13 cellular contexts compared by ENCODE assay signal in the genomic region with DNA sequence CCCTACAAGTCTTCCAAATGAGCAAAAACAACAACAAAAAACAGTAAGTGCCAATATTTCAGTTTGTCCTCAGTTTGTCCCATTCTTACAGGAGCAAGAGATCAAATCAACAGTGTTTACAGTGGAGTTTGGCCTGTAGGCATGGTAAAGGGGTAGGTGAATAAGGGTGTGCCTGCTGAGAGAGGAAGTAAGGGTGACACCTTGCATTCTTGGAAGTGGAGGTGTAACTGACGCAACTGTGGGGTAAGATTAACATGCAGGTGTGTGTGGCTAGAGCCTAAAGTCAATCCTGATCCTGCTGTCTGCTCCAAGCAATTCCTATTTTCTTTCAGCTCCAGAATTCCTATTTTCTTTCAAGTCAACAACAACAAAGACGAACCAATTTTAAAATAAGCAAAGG. TPM values are rescaled to one million over a fixed set of nuclear protein-coding genes. Genes with fewer than 3 reads are reported as not detected.
DNase-seq lines count a peak whose midpoint lies in the region; ATAC-seq, FAIRE-seq and TF ChIP-seq lines count a peak whose summit lies in the region.
"Had no signal": no experiment of that assay in that cellular context is flagged by ENCODE, and none has a peak within 500 bp of the region (broad histone marks: within the 10 kb centered on the region; RNA-seq: fewer than 3 reads in every experiment).

No MANE protein-coding gene starts in this region.

- H3K36me3 Mint-ChIP-seq in naive thymus-derived CD4-positive, alpha-beta T cell, result peaks cover 9 to 45% (median 33%) of the 10 kb centered on the region in 5 donors

- peaks cover 5% of the 10 kb centered on the region; the same call in 1 of the 2 replicates for H3K79me1 ChIP-seq in H1 (ENCODE audit: low read depth, low read length)

- no peak for TF ChIP-seq RAD21 in H1 (IDR thresholded peaks at IDR 0.05 in 1 of 2, conservative IDR thresholded peaks at IDR 0.05 in 1 of 2; ENCODE audit: low read depth in 2 of 2, low read length in 2 of 2)

- H2BK5ac ChIP-seq in H1 (ENCODE audit: low read depth, low read length), result no peak overlapping the region

- no peak overlapping the region; a peak in 1 of 7 replicates for H3K9ac ChIP-seq in H1 (replicated peaks in 1 of 4; ENCODE audit: extremely low read depth in 1 of 4, low read depth in 3 of 4, low read length in 3 of 4)
- H3K9ac ChIP-seq: BLaER1 treated with 17β-estradiol and CSF1 and Interleukin-3, amounts not matched to agents 10 nM and 100 nM had no signal

- no peak overlapping the region for H3K4me3 ChIP-seq in H1 (ENCODE audit: extremely low read depth in 1 of 4, insufficient read depth in 2 of 4, low read depth in 3 of 4, low read length in 4 of 4)
- H3K4me3 ChIP-seq in naive thymus-derived CD4-positive, alpha-beta T cell (ENCODE audit: low read length), result no peak overlapping the region
- H3K4me3 ChIP-seq: adrenal gland; BLaER1 treated with 17β-estradiol and CSF1 and Interleukin-3, amounts not matched to agents 10 nM and 100 nM had no signal

- H2BK12ac ChIP-seq in H1 (ENCODE audit: low read depth, low read length), result no peak overlapping the region; the same call in 1 of the 2 replicates

- TF ChIP-seq CTCF in H1 (IDR thresholded peaks at IDR 0.05; ENCODE audit: control extremely low read depth in 1 of 3, insufficient read depth in 1 of 3, low read depth in 1 of 3, low read length in 3 of 3), result no peak

- H3K23me2 ChIP-seq in H1 (ENCODE audit: low read depth, low read length), result no peaks in the 10 kb centered on the region

- CTCF ChIA-PET in H1 (lab: Charles Lee; ENCODE audit: partially characterized antibody), result interaction anchor here (0.6 to 25.9 kb wide), 5 partner anchors 17 to 113 kb away, joined by 3 to 676 read pairs (median 8); a partner anchor contains a TSS
- CTCF ChIA-PET in naive thymus-derived CD4-positive, alpha-beta T cell (lab: Charles Lee), result interaction anchor here (0.6 to 1.9 kb wide), 2 partner anchors 11 to 104 kb away, joined by 4 to 5 read pairs; no protein-coding TSS in a partner anchor

- no peak overlapping the region for H4K8ac ChIP-seq in H1 (ENCODE audit: extremely low read depth, insufficient read depth, low read length)

- TF ChIP-seq EP300 in H1 (IDR thresholded peaks at IDR 0.05; ENCODE audit: borderline replicate concordance in 1 of 2, low read depth in 2 of 2, low read length in 2 of 2), result no peak

- WGBS in H1 (ENCODE audit: extremely low coverage in 1 of 2, insufficient coverage in 1 of 2, insufficient read length in 1 of 2, insufficient replicate concordance in 2 of 2, low coverage in 1 of 2, low lambda C conversion rate in 2 of 2, missing lambda C conversion rate in 1 of 2), 2 experiments, result 94% methylated on average over 2 of the region's 2 CpGs; no CpG with 5 or more reads in 1 of the 2 experiments

- H2AFZ ChIP-seq in H1 (ENCODE audit: low read length), result no peak overlapping the region

- H2BK120ac ChIP-seq in H1 (replicated peaks; ENCODE audit: low read depth, low read length), result no peak overlapping the region

- H3K14ac ChIP-seq in H1 (ENCODE audit: insufficient read length), result no peak overlapping the region

- no peaks in the 10 kb centered on the region for H3K27me3 ChIP-seq in H1 (replicated peaks in 1 of 4; ENCODE audit: control insufficient read depth in 3 of 4, extremely low read depth in 1 of 4, insufficient read depth in 3 of 4, low read length in 3 of 4)
- no peaks in the 10 kb centered on the region for H3K27me3 ChIP-seq in naive thymus-derived CD4-positive, alpha-beta T cell (ENCODE audit: control insufficient read depth in 2 of 2, insufficient read depth in 2 of 2, low read length in 2 of 2)
- H3K27me3 ChIP-seq: adrenal gland; BLaER1 treated with 17β-estradiol and CSF1 and Interleukin-3, amounts not matched to agents 10 nM and 100 nM had no signal

- no peaks in the 10 kb centered on the region; a peak in 1 of 4 replicates for H3K9me3 ChIP-seq in H1 (ENCODE audit: insufficient read depth in 2 of 2, low read depth in 1 of 2, low read length in 1 of 2)
- no peaks in the 10 kb centered on the region for H3K9me3 ChIP-seq in naive thymus-derived CD4-positive, alpha-beta T cell (ENCODE audit: control insufficient read depth in 2 of 3, low read length in 3 of 3)
- H3K9me3 ChIP-seq: adrenal gland had no signal

- H4K5ac ChIP-seq in H1 (ENCODE audit: insufficient read length, low read depth, low read length), result no peak overlapping the region

- TF ChIP-seq POLR2A in H1 (IDR thresholded peaks at IDR 0.05; ENCODE audit: control extremely low read depth in 1 of 2, low read depth in 2 of 2, low read length in 2 of 2), result no peak

- peak; percentile 27 for ATAC-seq in naive thymus-derived CD4-positive, alpha-beta T cell
- ATAC-seq: left lobe of liver had no signal

- H4K20me1 ChIP-seq in H1 (replicated peaks in 1 of 2; ENCODE audit: control insufficient read depth in 1 of 2, insufficient read depth in 2 of 2, low read length in 2 of 2), result peaks cover 0 to 2% of the 10 kb centered on the region in 2 experiments

- H3K4ac ChIP-seq in H1 (replicated peaks; ENCODE audit: insufficient read length, low read depth, low read length), result no peak overlapping the region

- FAIRE-seq in H1 (lab: Jason Lieb, UNC), result no peak

- H3K9me3 Mint-ChIP-seq in naive thymus-derived CD4-positive, alpha-beta T cell, result peaks cover 0 to 5% (median 0%) of the 10 kb centered on the region in 11 donors

- no peak overlapping the region for H3K56ac ChIP-seq in H1 (replicated peaks; ENCODE audit: insufficient read length, low read depth, low read length)

- no peak overlapping the region for H3K27ac ChIP-seq in H1 (ENCODE audit: low read depth, low read length)
- H3K27ac ChIP-seq in naive thymus-derived CD4-positive, alpha-beta T cell (ENCODE audit: low read depth, low read length), result no peak overlapping the region
- no peak overlapping the region for H3K27ac ChIP-seq in caudate nucleus (ENCODE audit: low read depth, low read length)
- H3K27ac ChIP-seq: adrenal gland; BLaER1 treated with 17β-estradiol and CSF1 and Interleukin-3, amounts not matched to agents 10 nM and 100 nM had no signal

- H3K4me3 Mint-ChIP-seq in naive thymus-derived CD4-positive, alpha-beta T cell, result peak overlapping the region in 9 of 10 donors; percentile 2 to 56 (median 41)
- H3K4me3 Mint-ChIP-seq: nephron progenitor cell had no signal

- no peak overlapping the region for H3K18ac ChIP-seq in H1 (ENCODE audit: extremely low read depth, low read length)

- H3K4me1 Mint-ChIP-seq in naive thymus-derived CD4-positive, alpha-beta T cell, result peaks cover 8 to 51% (median 45%) of the 10 kb centered on the region in 7 donors

- no peaks in the 10 kb centered on the region for H3K27me3 Mint-ChIP-seq in naive thymus-derived CD4-positive, alpha-beta T cell

- peaks cover 0 to 2% (median 0%) of the 10 kb centered on the region in 4 experiments; a peak in 3 of 7 replicates for H3K4me1 ChIP-seq in H1 (replicated peaks in 1 of 4; ENCODE audit: control insufficient read depth in 3 of 4, insufficient read depth in 4 of 4, low read length in 3 of 4)
- peaks cover 11 to 17% of the 10 kb centered on the region in 2 donors for H3K4me1 ChIP-seq in naive thymus-derived CD4-positive, alpha-beta T cell (ENCODE audit: control insufficient read depth in 2 of 2, insufficient read depth in 2 of 2, low read length in 2 of 2)

- no peak overlapping the region for H2BK15ac ChIP-seq in H1 (ENCODE audit: low read length)

- POLR2A ChIA-PET in H1 (lab: Charles Lee; ENCODE audit: partially characterized antibody), result interaction anchor here (0.8 to 4.4 kb wide), 3 partner anchors 9 to 86 kb away, joined by 3 to 15 read pairs (median 4); a partner anchor contains a TSS
- POLR2A ChIA-PET in naive thymus-derived CD4-positive, alpha-beta T cell (lab: Charles Lee), result interaction anchor here (1.1 kb wide), 1 partner anchor 45 kb away, joined by 3 read pairs; no protein-coding TSS in a partner anchor

- no peak overlapping the region for H4K91ac ChIP-seq in H1 (replicated peaks; ENCODE audit: insufficient read length, low read length)

- no peak overlapping the region for H2BK20ac ChIP-seq in H1 (ENCODE audit: low read length)

- H3K4me2 ChIP-seq in H1 (ENCODE audit: insufficient read depth in 1 of 2, low read depth in 2 of 2, low read length in 2 of 2), result no peak overlapping the region
- H3K4me2 ChIP-seq: BLaER1 treated with 17β-estradiol and CSF1 and Interleukin-3, amounts not matched to agents 10 nM and 100 nM had no signal

- 0 out of 4 replicates have a peak, but pooled peaks cover 0 to 16% of the 10 kb centered on the region in 2 experiments for H3K79me2 ChIP-seq in H1 (ENCODE audit: control insufficient read depth in 1 of 2, insufficient read depth in 2 of 2, low read length in 2 of 2)

- no peak overlapping the region for H3K23ac ChIP-seq in H1 (ENCODE audit: insufficient read length)

- peak overlapping the region; percentile 65; the same call in 1 of the 2 replicates for H2AK5ac ChIP-seq in H1 (ENCODE audit: low read depth, low read length)

- DNase-seq in HPDE6-E6E7 (ENCODE audit: extremely low spot score) (peak; percentile 89), SW480 (ENCODE audit: low spot score) (peak; percentile 99), H1 (ENCODE audit: low read depth in 1 of 2, low spot score in 2 of 2) (no peak), caudate nucleus (lab: John Stamatoyannopoulos, UW) (no peak), Kasumi-1 (lab: John Stamatoyannopoulos, UW) (no peak), NCI-H146 (lab: John Stamatoyannopoulos, UW) (no peak)
- peak in 6 of 9 donors; percentile 13 to 67 (median 35) for DNase-seq in naive thymus-derived CD4-positive, alpha-beta T cell
- DNase-seq: adrenal gland; MM.1S; nephron progenitor cell; stimulated activated CD4-positive, alpha-beta T cell treated with anti-CD3 and anti-CD28 coated beads, Interleukin-1b, Interleukin-23, amount 100 ng/mL, for 48 hours had no signal

- intact Hi-C loops in naive thymus-derived CD4-positive, alpha-beta T cell (cut with micrococcal nuclease), result loop anchor here in 1 of 2 donors (1.0 kb wide), 1 partner anchor 8 kb away; no protein-coding TSS in a partner anchor

- H3K27ac Mint-ChIP-seq in naive thymus-derived CD4-positive, alpha-beta T cell, result peak overlapping the region; percentile 6 to 89 (median 68)
- H3K27ac Mint-ChIP-seq: nephron progenitor cell had no signal

- no peaks in the 10 kb centered on the region for H3K36me3 ChIP-seq in H1 (ENCODE audit: control insufficient read depth in 2 of 4, insufficient read depth in 4 of 4, low read length in 3 of 4)
- H3K36me3 ChIP-seq in naive thymus-derived CD4-positive, alpha-beta T cell (ENCODE audit: control insufficient read depth in 2 of 3, insufficient read depth in 3 of 3, low read length in 3 of 3), result no peaks in the 10 kb centered on the region
- H3K36me3 ChIP-seq: adrenal gland had no signal

RNA-seq across cellular contexts. Expression of a gene that starts 43.4 kb away (rescaled TPM):
- 52.6 and 53.0 TPM in 2 replicates for total RNA-seq in H1 (2021; fragmentation: NEBNext Ultra II Directional; extraction: Animal tissue kit (Norgen Biotek cat#: 25700))
- polyA plus RNA-seq in H1 (2011; rRNA removed), result 71.7 and 89.6 TPM in 2 replicates
- polyA plus RNA-seq in H1 (2011; cell fraction: cytosol; rRNA removed), result 65.7 TPM
- polyA plus RNA-seq in H1 (2011; cell fraction: nucleus; rRNA removed), result 60.6 TPM
- 56.5 to 141 TPM (median 82.0 TPM) in 4 replicates for polyA plus RNA-seq in H1 (2012, experiment 1 of 2)
- polyA plus RNA-seq in H1 (2012, experiment 2 of 2), result 44.7 TPM
- 236 TPM for polyA plus RNA-seq in H1 (2013, experiment 1 of 2)
- 247 TPM for polyA plus RNA-seq in H1 (2013, experiment 2 of 2)
- polyA minus RNA-seq in H1 (2011; rRNA and poly(A)+ RNA removed), result 47.0 and 48.0 TPM in 2 replicates
- 21.7 TPM for polyA minus RNA-seq in H1 (2011; cell fraction: cytosol; rRNA and poly(A)+ RNA removed)
- polyA minus RNA-seq in H1 (2011; cell fraction: nucleus; rRNA and poly(A)+ RNA removed), result 24.1 TPM
- total RNA-seq in naive thymus-derived CD4-positive, alpha-beta T cell, result 10 to 100 TPM; 24.8 to 52.7 (median 28.2) TPM
- polyA plus RNA-seq in naive thymus-derived CD4-positive, alpha-beta T cell, result 100 to 1,000 TPM; 126 to 139 TPM

Comparison
In these comparisons a context has a peak if more than half of its experiments do, and no peak if none do; other contexts are left out.
1. DNase-seq: peak in HPDE6-E6E7 (single experiment), SW480 (single experiment) and naive thymus-derived CD4-positive, alpha-beta T cell (6 of 9); none in H1 (0 of 2), caudate nucleus (0 of 61), Kasumi-1 (0 of 2) and NCI-H146 (single experiment).